In genomic region chr5:168578006-168578405, GRCh38 we compare ENCODE assay signal across 8 cellular contexts. TPM values are rescaled to one million over a fixed set of nuclear protein-coding genes. Genes with fewer than 3 reads are reported as not detected.
A peak's percentile ranks its signal among the peaks of the same experiment; 100 is the strongest.
DNase-seq lines count a peak whose midpoint lies in the region; ATAC-seq and TF ChIP-seq lines count a peak whose summit lies in the region.

No MANE protein-coding gene starts in this region.

- 15 to 22% methylated on average over 3 of the region's 3 CpGs for WGBS in esophagus squamous epithelium, 2 donors
- WGBS in ovary, 3 donors: 21 to 23% (median 21%) methylated on average over 3 of the region's 3 CpGs

- DNase-seq in Panc1 (ENCODE audit: low read depth, low spot score): peak; percentile 10
- DNase-seq in esophagus squamous epithelium (lab: John Stamatoyannopoulos, UW): no peak
- no peak for DNase-seq in ovary
- no peak for DNase-seq in iPS-NIHi7 (ENCODE audit: extremely low spot score)
- no peak for DNase-seq in NCI-H2107 treated with DMSO at 0.1 percent for 48 hours (lab: John Stamatoyannopoulos, UW; ENCODE audit: unreplicated experiment)
- DNase-seq in superior temporal gyrus (ENCODE audit: extremely low spot score): no peak

- H3K4me3 ChIP-seq in GM12875 (ENCODE audit: low read depth, low read length) (peak overlapping the region; percentile 93), Panc1 (ENCODE audit: low read depth in 2 of 2, low read length in 2 of 2) (peak overlapping the region; percentile 98 to 99), esophagus squamous epithelium (peak overlapping the region; percentile 55 to 95 (median 84)), ovary (peak overlapping the region; percentile 66)

- TF ChIP-seq EP300 in ovary (IDR thresholded peaks at IDR 0.05): no peak

- TF ChIP-seq CTCF in GM12875 (IDR thresholded peaks at IDR 0.05; ENCODE audit: borderline replicate concordance, insufficient read depth, low read depth, low read length): no peak
- no peak for TF ChIP-seq CTCF in Panc1 (IDR thresholded peaks at IDR 0.05)
- TF ChIP-seq CTCF in esophagus squamous epithelium (IDR thresholded peaks at IDR 0.05): no peak
- no peak for TF ChIP-seq CTCF in ovary (IDR thresholded peaks at IDR 0.05)

- POLR2A ChIA-PET in Panc1 (lab: Charles Lee): no interaction called here

- CTCF ChIA-PET in Panc1 (lab: Charles Lee): no interaction called here

- TF ChIP-seq POLR2A in esophagus squamous epithelium (IDR thresholded peaks at IDR 0.05): no peak
- no peak for TF ChIP-seq POLR2A in ovary (IDR thresholded peaks at IDR 0.05)

- in situ Hi-C loops in Panc1 (cut with HindIII; ENCODE audit: low pct_unique_long_range_greater_than_20kb, low sequenced_read_pairs): no loop called here

- H3K4me1 ChIP-seq in Panc1 (ENCODE audit: control insufficient read depth, insufficient read depth, low read length) (peaks cover 17% of the 10 kb centered on the region), esophagus squamous epithelium (peaks cover 6 to 41% (median 14%) of the 10 kb centered on the region in 3 donors), ovary (ENCODE audit: insufficient read depth) (peaks cover 4% of the 10 kb centered on the region)

- no peaks in the 10 kb centered on the region for H3K9me3 ChIP-seq in Panc1 (ENCODE audit: control insufficient read depth, insufficient read depth, low read depth, low read length)
- no peaks in the 10 kb centered on the region for H3K9me3 ChIP-seq in esophagus squamous epithelium
- H3K9me3 ChIP-seq in ovary: no peaks in the 10 kb centered on the region

- H3K36me3 ChIP-seq in Panc1 (ENCODE audit: control insufficient read depth, insufficient read depth, low read length) (peaks cover 2% of the 10 kb centered on the region), esophagus squamous epithelium (no peaks in the 10 kb centered on the region), ovary (no peaks in the 10 kb centered on the region)

- intact Hi-C loops in Panc1 (cut with micrococcal nuclease; ENCODE audit: unreplicated experiment) (no loop called here), esophagus squamous epithelium (cut with DNase I) (no loop called here), ovary (cut with DNase I) (no loop called here)

- H3K27ac ChIP-seq in Panc1 (ENCODE audit: low read length) (peak overlapping the region; percentile 96), esophagus squamous epithelium (peak overlapping the region in 3 of 4 donors; percentile 88 to 98 (median 98)), ovary (no peak overlapping the region)

- BruUV-seq in Panc1 (replicated peaks; lab: Mats Ljungman, UMichigan): TSS peak; percentile 75

- H3K27me3 ChIP-seq in Panc1 (ENCODE audit: control insufficient read depth, insufficient read depth, low read length) (no peaks in the 10 kb centered on the region), esophagus squamous epithelium (no peaks in the 10 kb centered on the region), ovary (no peaks in the 10 kb centered on the region)

- ATAC-seq in Panc1: no peak
- no peak for ATAC-seq in HG03159 (IDR thresholded peaks at IDR 0.05; ENCODE audit: unreplicated experiment)

RNA-seq across cellular contexts. Expression of gene PANK3, which starts 1.2 kb away (rescaled TPM):
- total RNA-seq in Panc1 (2021; ENCODE audit: unreplicated experiment) (79.7 TPM), esophagus squamous epithelium (10 to 100 TPM; 24.9 to 40.1 (median 35.4) TPM), ovary (10 to 100 TPM; 20.9 to 59.1 (median 38.3) TPM)
- polyA plus RNA-seq in Panc1 (2012; ENCODE audit: insufficient read length): 9.6 TPM
- 10 to 100 TPM in 1 of 2 donors, 1 to 10 TPM in 1; 8.3 to 15.3 TPM for polyA plus RNA-seq in ovary

RNA-seq across cellular contexts. Expression of gene FBLL1, which starts 48.9 kb away (rescaled TPM):
- total RNA-seq in Panc1 (2021; ENCODE audit: unreplicated experiment) (7.5 TPM), esophagus squamous epithelium (under 1 TPM in 1 of 4 donors, not detected in 3; 0.18 TPM), ovary (1 to 10 TPM in 4 of 7 donors, under 1 TPM in 3; 0.23 to 4.9 (median 1.0) TPM)
- 28.4 TPM for polyA plus RNA-seq in Panc1 (2012; ENCODE audit: insufficient read length)
- 1 to 10 TPM in 1 of 2 donors, under 1 TPM in 1; 0.15 to 1.0 TPM for polyA plus RNA-seq in ovary

Comparison
In these comparisons a context has a peak if more than half of its experiments do, and no peak if none do; other contexts are left out.
1. H3K27ac ChIP-seq: peak in Panc1 (single experiment) and esophagus squamous epithelium (3 of 4); none in ovary (0 of 2).
2. Peak in every context shown above with its lines, with median percentiles within 50 percentile points of each other: H3K4me3 ChIP-seq.